Comparison of ENCODE assay signal across 8 cellular contexts in the genomic region with DNA sequence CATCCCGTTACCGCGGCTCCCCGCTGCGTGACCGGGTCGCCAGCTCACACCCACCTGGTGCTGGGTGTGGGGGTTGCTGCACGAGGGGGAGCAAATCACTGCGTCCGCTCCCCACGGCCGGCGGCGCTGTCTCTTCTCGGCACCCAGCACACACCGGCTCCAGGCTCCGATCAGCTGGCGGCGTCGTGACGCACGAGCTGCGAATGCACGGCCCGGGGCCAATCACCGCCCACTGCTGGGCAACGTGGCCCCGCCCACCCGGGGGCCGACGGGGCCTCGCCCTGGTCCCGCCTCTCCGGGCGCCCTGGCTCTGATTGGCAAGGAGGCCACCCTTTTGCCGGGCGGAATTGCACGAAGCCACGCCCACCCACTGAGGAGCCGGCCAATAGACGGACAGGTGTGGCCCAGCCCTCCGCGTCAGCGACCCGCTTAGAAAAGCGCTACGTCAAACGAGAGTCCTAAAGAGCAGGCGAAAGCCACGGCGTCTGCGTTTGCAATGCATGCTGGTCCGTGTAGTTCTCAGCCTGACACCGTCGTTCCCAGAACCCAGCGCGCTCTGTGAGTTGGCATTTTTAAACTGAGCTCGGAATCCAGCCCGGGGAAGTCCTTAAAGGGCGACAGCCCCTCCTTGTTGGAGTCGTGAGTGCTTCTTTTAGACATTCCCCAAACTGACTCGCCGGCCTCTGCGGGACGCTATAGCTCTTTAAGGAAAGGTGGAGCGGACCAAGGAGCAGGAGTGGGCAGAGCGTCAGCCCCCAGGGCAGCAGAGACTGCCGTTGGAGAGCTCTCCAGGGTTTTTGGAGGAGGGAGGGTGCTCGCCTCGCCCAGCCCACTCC. TPM values are rescaled to one million over a fixed set of nuclear protein-coding genes. Genes with fewer than 3 reads are reported as not detected.
DNase-seq lines count a peak whose midpoint lies in the region; ATAC-seq and TF ChIP-seq lines count a peak whose summit lies in the region.

No MANE protein-coding gene starts in this region.

- peaks cover 0 to 27% of the 10 kb centered on the region in 2 donors for H3K36me3 ChIP-seq in adrenal gland (replicated peaks in 1 of 2)
- peaks cover 0 to 31% (median 28%) of the 10 kb centered on the region in 9 donors for H3K36me3 ChIP-seq in heart left ventricle
- H3K36me3 ChIP-seq in upper lobe of left lung: peaks cover 4 to 29% (median 19%) of the 10 kb centered on the region in 4 donors

- peak; percentile 89 for DNase-seq in NCI-H1417 treated with DMSO at 0.1 percent for 48 hours (lab: John Stamatoyannopoulos, UW)
- peak; percentile 100 for DNase-seq in SW480 (ENCODE audit: low spot score)
- peak; percentile 100 for DNase-seq in adrenal gland
- DNase-seq in heart left ventricle: peak; percentile 100
- peak; percentile 100 for DNase-seq in pons (ENCODE audit: low spot score)
- DNase-seq in upper lobe of left lung: peak; percentile 100

- peak overlapping the region; percentile 99 to 100 (median 100) for H3K27ac ChIP-seq in adrenal gland
- H3K27ac ChIP-seq in heart left ventricle: peak overlapping the region; percentile 96 to 100 (median 100)
- peak overlapping the region; percentile 95 to 100 (median 98) for H3K27ac ChIP-seq in upper lobe of left lung

- TF ChIP-seq EP300 in upper lobe of left lung (IDR thresholded peaks at IDR 0.05): peak in 1 of 4 donors; percentile 90

- WGBS in adrenal gland, 4 donors: 0 to 2% (median 0%) methylated on average over 13 to 70 of the region's 70 CpGs
- WGBS in heart left ventricle, 4 donors: 0 to 1% (median 0%) methylated on average over 15 to 70 of the region's 70 CpGs
- WGBS in upper lobe of left lung, 2 donors: 0 to 1% methylated on average over 12 to 49 of the region's 70 CpGs

- TF ChIP-seq POLR2A in adrenal gland (IDR thresholded peaks at IDR 0.05) (peak; percentile 100), heart left ventricle (IDR thresholded peaks at IDR 0.05) (peak; percentile 99 to 100), upper lobe of left lung (IDR thresholded peaks at IDR 0.05) (peak; percentile 96 to 100 (median 100))

- H3K4me1 ChIP-seq in adrenal gland (replicated peaks in 1 of 2): peaks cover 20 to 45% of the 10 kb centered on the region in 2 donors
- H3K4me1 ChIP-seq in heart left ventricle: peaks cover 9 to 62% (median 49%) of the 10 kb centered on the region in 12 donors
- H3K4me1 ChIP-seq in upper lobe of left lung: peaks cover 44 to 59% (median 54%) of the 10 kb centered on the region in 4 donors

- ATAC-seq in HG02763 (IDR thresholded peaks at IDR 0.05; ENCODE audit: unreplicated experiment) (peak; percentile 79), heart left ventricle (peak; percentile 71 to 81 (median 78)), upper lobe of left lung (ENCODE audit: low FRiP score in 2 of 2) (peak; percentile 87 to 95)

- H3K27me3 ChIP-seq in adrenal gland (no peaks in the 10 kb centered on the region), heart left ventricle (no peaks in the 10 kb centered on the region), upper lobe of left lung (no peaks in the 10 kb centered on the region)

- no peaks in the 10 kb centered on the region for H3K9me3 ChIP-seq in adrenal gland (replicated peaks in 1 of 3)
- no peaks in the 10 kb centered on the region for H3K9me3 ChIP-seq in heart left ventricle
- no peaks in the 10 kb centered on the region for H3K9me3 ChIP-seq in upper lobe of left lung

- peak overlapping the region; percentile 86 to 100 (median 95) for H3K4me3 ChIP-seq in adrenal gland
- peak overlapping the region; percentile 82 to 100 (median 94) for H3K4me3 ChIP-seq in heart left ventricle
- H3K4me3 ChIP-seq in upper lobe of left lung: peak overlapping the region; percentile 70 to 98 (median 85)

- TF ChIP-seq CTCF in GM12872 (IDR thresholded peaks at IDR 0.05; ENCODE audit: insufficient read depth, low read depth, low read length) (0 out of 3 replicates have a peak, but pooled peaks have one; percentile 11), adrenal gland (IDR thresholded peaks at IDR 0.05) (no peak), heart left ventricle (IDR thresholded peaks at IDR 0.05) (peak in 2 of 12 donors; percentile 5 to 28), upper lobe of left lung (IDR thresholded peaks at IDR 0.05) (peak in 3 of 6 experiments; percentile 24 to 37 (median 25))

- intact Hi-C loops in adrenal gland (cut with DNase I): no loop called here
- intact Hi-C loops in heart left ventricle (cut with DNase I): loop anchor here in 4 of 10 donors (2.0 to 10.0 kb wide), 7 partner anchors 31 to 679 kb away; partner anchors contain the start of genes OVCA2 (in 1 of the 4), PRPF8 (in 1 of the 4) and RTN4RL1 (in 1 of the 4)

RNA-seq across cellular contexts. Expression of gene TLCD2, which starts 6.1 kb away (rescaled TPM):
- total RNA-seq in adrenal gland (10 to 100 TPM in 5 of 8 donors, 1 to 10 TPM in 3; 6.8 to 48.7 (median 11.4) TPM), heart left ventricle (1 to 10 TPM; 1.5 to 6.1 (median 2.3) TPM), upper lobe of left lung (10 to 100 TPM; 11.3 to 24.7 (median 14.9) TPM)
- polyA plus RNA-seq in adrenal gland (10 to 100 TPM in 1 of 3 donors, 1 to 10 TPM in 2; 4.3 to 58.8 (median 7.2) TPM), heart left ventricle (1 to 10 TPM; 1.5 to 3.3 TPM)

RNA-seq across cellular contexts. Expression of gene WDR81, which starts 8.2 kb away (rescaled TPM):
- total RNA-seq in adrenal gland (10 to 100 TPM; 28.0 to 88.8 (median 44.6) TPM), heart left ventricle (10 to 100 TPM in 4 of 9 donors, 1 to 10 TPM in 5; 7.2 to 29.0 (median 9.3) TPM), upper lobe of left lung (100 to 1,000 TPM in 2 of 6 donors, 10 to 100 TPM in 4; 47.4 to 162 (median 60.8) TPM)
- polyA plus RNA-seq in adrenal gland (10 to 100 TPM in 2 of 3 donors, 1 to 10 TPM in 1; 4.9 to 52.3 (median 20.2) TPM), heart left ventricle (10 to 100 TPM in 1 of 2 donors, 1 to 10 TPM in 1; 9.1 to 12.5 TPM)

RNA-seq across cellular contexts. Expression of gene SERPINF2, which starts 26.4 kb away (rescaled TPM):
- total RNA-seq in adrenal gland: 1 to 10 TPM; 1.3 to 3.7 (median 2.4) TPM
- polyA plus RNA-seq in adrenal gland: 1 to 10 TPM in 2 of 3 donors, under 1 TPM in 1; 0.59 to 6.4 (median 5.2) TPM
- 1 to 10 TPM in 2 of 9 donors, under 1 TPM in 6, not detected in 1; 0.25 to 1.8 (median 0.77) TPM for total RNA-seq in heart left ventricle
- 1 to 10 TPM in 1 of 2 donors, under 1 TPM in 1; 0.65 to 1.4 TPM for polyA plus RNA-seq in heart left ventricle
- 10 to 100 TPM in 5 of 6 donors, 1 to 10 TPM in 1; 4.6 to 48.2 (median 24.6) TPM for total RNA-seq in upper lobe of left lung

RNA-seq across cellular contexts. Expression of gene PRPF8, which starts 31.6 kb away (rescaled TPM):
- total RNA-seq in adrenal gland: 100 to 1,000 TPM; 179 to 748 (median 254) TPM
- 100 to 1,000 TPM; 107 to 439 (median 155) TPM for polyA plus RNA-seq in adrenal gland
- 100 to 1,000 TPM; 119 to 195 (median 174) TPM for total RNA-seq in heart left ventricle
- 10 to 100 TPM; 70.1 to 98.1 TPM for polyA plus RNA-seq in heart left ventricle
- 100 to 1,000 TPM; 173 to 283 (median 220) TPM for total RNA-seq in upper lobe of left lung

RNA-seq across cellular contexts. Expression of gene SERPINF1, which starts 45.6 kb away (rescaled TPM):
- total RNA-seq in adrenal gland (100 to 1,000 TPM in 5 of 8 donors, 10 to 100 TPM in 3; 72.8 to 290 (median 120) TPM), heart left ventricle (100 to 1,000 TPM in 5 of 9 donors, 10 to 100 TPM in 4; 67.5 to 460 (median 103) TPM), upper lobe of left lung (100 to 1,000 TPM in 4 of 6 donors, 10 to 100 TPM in 2; 69.8 to 235 (median 114) TPM)
- polyA plus RNA-seq in adrenal gland (100 to 1,000 TPM in 2 of 3 donors, 10 to 100 TPM in 1; 70.4 to 310 (median 121) TPM), heart left ventricle (100 to 1,000 TPM; 101 to 125 TPM)

Comparison
In these comparisons a context has a peak if more than half of its experiments do, and no peak if none do; other contexts are left out.
1. Peak in every context shown above with its lines: DNase-seq, ATAC-seq, H3K4me3 ChIP-seq and H3K27ac ChIP-seq.